In the genomic region with DNA sequence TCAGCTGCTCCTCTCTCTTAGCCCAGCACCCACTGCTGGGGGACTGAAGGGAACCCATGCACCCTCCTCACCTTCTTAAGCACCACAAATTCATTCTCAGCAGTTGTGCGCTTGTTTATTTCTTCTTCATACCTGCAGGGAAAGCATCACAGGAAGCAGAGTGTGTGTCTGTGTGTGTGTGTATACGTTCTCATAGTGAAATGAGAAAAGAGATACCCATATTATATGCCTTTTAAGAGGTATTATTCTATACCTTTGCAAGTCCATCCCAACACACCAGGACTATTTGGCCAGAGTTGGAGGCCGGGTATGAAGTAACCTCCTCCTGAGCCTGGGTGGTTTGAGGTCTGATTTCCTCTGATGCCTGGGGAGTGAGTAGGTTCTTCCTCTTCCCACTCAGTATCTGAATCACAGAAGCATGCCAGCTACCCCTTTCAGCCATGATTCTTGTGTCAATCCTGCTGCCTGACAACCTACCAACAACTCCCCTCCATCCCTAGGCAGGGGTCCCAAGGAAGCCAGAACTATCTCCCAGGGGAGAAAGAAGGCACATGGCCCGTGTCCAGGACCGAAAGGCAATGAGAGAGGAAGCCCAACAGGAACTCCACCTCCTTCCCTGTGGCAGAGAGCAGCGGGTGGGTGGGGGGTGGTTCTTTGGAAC, we compare ENCODE assay signal across 16 cellular contexts. TPM values are rescaled to one million over a fixed set of nuclear protein-coding genes. Genes with fewer than 3 reads are reported as not detected.
DNase-seq lines count a peak whose midpoint lies in the region; ATAC-seq lines count a peak whose summit lies in the region.
"Had no signal": no experiment of that assay in that cellular context is flagged by ENCODE, and none has a peak within 500 bp of the region (broad histone marks: within the 10 kb centered on the region; RNA-seq: fewer than 3 reads in every experiment).

No MANE protein-coding gene starts in this region.

- peak overlapping the region; percentile 21 for H3K4me3 Mint-ChIP-seq in activated naive CD8-positive, alpha-beta T cell treated with anti-CD3 and anti-CD28 coated beads, Interleukin-2, amount 10 ng/mL, durations not matched to agents 7 days and 5 days
- H3K4me3 Mint-ChIP-seq in stimulated activated naive CD8-positive, alpha-beta T cell treated with anti-CD3 and anti-CD28 coated beads, Interleukin-15, amount 100 ng/mL, for 72 hours = peak overlapping the region; percentile 40 to 56
- H3K4me3 Mint-ChIP-seq: activated B cell treated with CpG ODN at 0.5 μM for 24 hours, B cell, neural crest cell had no signal

- H3K4me1 Mint-ChIP-seq in activated naive CD8-positive, alpha-beta T cell treated with anti-CD3 and anti-CD28 coated beads, Interleukin-2, amount 10 ng/mL, durations not matched to agents 7 days and 5 days = peaks cover 32% of the 10 kb centered on the region
- peaks cover 74% of the 10 kb centered on the region for H3K4me1 Mint-ChIP-seq in stimulated activated naive CD8-positive, alpha-beta T cell treated with anti-CD3 and anti-CD28 coated beads, Interleukin-15, amount 100 ng/mL, for 72 hours
- H3K4me1 Mint-ChIP-seq: activated B cell treated with CpG ODN at 0.5 μM for 24 hours, B cell, neural crest cell had no signal

- POLR2A ChIA-PET in activated naive CD8-positive, alpha-beta T cell treated with anti-CD3 and anti-CD28 coated beads, Interleukin-2, amount 10 ng/mL, durations not matched to agents 7 days and 5 days (lab: Charles Lee) = interaction anchor here (1.1 kb wide), 1 partner anchor 15 kb away, joined by 3 read pairs; no protein-coding TSS in a partner anchor

- DNase-seq in activated naive CD4-positive, alpha-beta T cell treated with Interleukin-2 at 50 U/mL for 16 hours = peak; percentile 19
- no peak for DNase-seq in activated naive CD4-positive, alpha-beta T cell (lab: John Stamatoyannopoulos, UW)
- DNase-seq in OCI-M1 (lab: John Stamatoyannopoulos, UW) = peak; percentile 6
- DNase-seq in activated naive CD8-positive, alpha-beta T cell treated with anti-CD3 and anti-CD28 coated beads, Interleukin-2, amount 10 ng/mL, durations not matched to agents 7 days and 5 days = no peak
- no peak for DNase-seq in stimulated activated naive CD8-positive, alpha-beta T cell treated with anti-CD3 and anti-CD28 coated beads, Interleukin-15, amount 100 ng/mL, for 72 hours
- no peak for DNase-seq in NCI-H1417 (lab: John Stamatoyannopoulos, UW)
- no peak for DNase-seq in NCI-H2029 treated with DMSO at 0.1 percent for 48 hours (lab: John Stamatoyannopoulos, UW)
- DNase-seq in GOT3 (lab: John Stamatoyannopoulos, UW) = no peak
- DNase-seq: activated B cell treated with CpG ODN at 0.5 μM for 24 hours, amniotic stem cell, left colon, NCI-H1048, small intestine had no signal

- H3K27me3 Mint-ChIP-seq in activated naive CD8-positive, alpha-beta T cell treated with anti-CD3 and anti-CD28 coated beads, Interleukin-2, amount 10 ng/mL, durations not matched to agents 7 days and 5 days = peaks cover 1% of the 10 kb centered on the region
- no peaks in the 10 kb centered on the region for H3K27me3 Mint-ChIP-seq in stimulated activated naive CD8-positive, alpha-beta T cell treated with anti-CD3 and anti-CD28 coated beads, Interleukin-15, amount 100 ng/mL, for 72 hours

- no peak for ATAC-seq in activated naive CD8-positive, alpha-beta T cell treated with anti-CD3 and anti-CD28 coated beads, Interleukin-2, amount 10 ng/mL, durations not matched to agents 7 days and 5 days (ENCODE audit: low read depth)
- peak; percentile 75 for ATAC-seq in stimulated activated naive CD8-positive, alpha-beta T cell treated with anti-CD3 and anti-CD28 coated beads, Interleukin-15, amount 100 ng/mL, for 72 hours
- ATAC-seq: left colon had no signal

- no peaks in the 10 kb centered on the region for H3K9me3 Mint-ChIP-seq in activated naive CD8-positive, alpha-beta T cell treated with anti-CD3 and anti-CD28 coated beads, Interleukin-2, amount 10 ng/mL, durations not matched to agents 7 days and 5 days
- no peaks in the 10 kb centered on the region for H3K9me3 Mint-ChIP-seq in stimulated activated naive CD8-positive, alpha-beta T cell treated with anti-CD3 and anti-CD28 coated beads, Interleukin-15, amount 100 ng/mL, for 72 hours
- H3K9me3 Mint-ChIP-seq: activated B cell treated with CpG ODN at 0.5 μM for 24 hours, neural crest cell had no signal

- peak overlapping the region; percentile 57 for H3K27ac Mint-ChIP-seq in activated naive CD8-positive, alpha-beta T cell treated with anti-CD3 and anti-CD28 coated beads, Interleukin-2, amount 10 ng/mL, durations not matched to agents 7 days and 5 days
- peak overlapping the region; percentile 87 to 90 for H3K27ac Mint-ChIP-seq in stimulated activated naive CD8-positive, alpha-beta T cell treated with anti-CD3 and anti-CD28 coated beads, Interleukin-15, amount 100 ng/mL, for 72 hours
- H3K27ac Mint-ChIP-seq: activated B cell treated with CpG ODN at 0.5 μM for 24 hours, B cell had no signal

- H3K36me3 Mint-ChIP-seq in activated naive CD8-positive, alpha-beta T cell treated with anti-CD3 and anti-CD28 coated beads, Interleukin-2, amount 10 ng/mL, durations not matched to agents 7 days and 5 days = no peaks in the 10 kb centered on the region

RNA-seq across cellular contexts. Expression of gene KRT73, which starts 3.0 kb away (rescaled TPM):
- total RNA-seq in activated naive CD8-positive, alpha-beta T cell treated with anti-CD3 and anti-CD28 coated beads, Interleukin-2, amount 10 ng/mL, durations not matched to agents 7 days and 5 days = under 1 TPM; 0.42 to 0.60 TPM
- total RNA-seq: activated B cell treated with CpG ODN at 0.5 μM for 24 hours, B cell, left colon, NCI-H460, neural crest cell had no signal

RNA-seq across cellular contexts. Expression of gene KRT72, which starts 14.1 kb away (rescaled TPM):
- total RNA-seq in activated naive CD8-positive, alpha-beta T cell treated with anti-CD3 and anti-CD28 coated beads, Interleukin-2, amount 10 ng/mL, durations not matched to agents 7 days and 5 days = under 1 TPM; 0.65 to 0.67 TPM
- total RNA-seq: activated B cell treated with CpG ODN at 0.5 μM for 24 hours, B cell, left colon, NCI-H460, neural crest cell had no signal

RNA-seq across cellular contexts. Expression of gene KRT2, which starts 36.7 kb away (rescaled TPM):
- not detected for total RNA-seq in activated naive CD8-positive, alpha-beta T cell treated with anti-CD3 and anti-CD28 coated beads, Interleukin-2, amount 10 ng/mL, durations not matched to agents 7 days and 5 days
- total RNA-seq: activated B cell treated with CpG ODN at 0.5 μM for 24 hours, B cell, left colon, NCI-H460, neural crest cell had no signal

RNA-seq across cellular contexts. Expression of gene KRT74, which starts 41.7 kb away (rescaled TPM):
- not detected for total RNA-seq in activated naive CD8-positive, alpha-beta T cell treated with anti-CD3 and anti-CD28 coated beads, Interleukin-2, amount 10 ng/mL, durations not matched to agents 7 days and 5 days
- total RNA-seq: activated B cell treated with CpG ODN at 0.5 μM for 24 hours, B cell, left colon, NCI-H460, neural crest cell had no signal

Comparison
In these comparisons a context has a peak if more than half of its experiments do, and no peak if none do; other contexts are left out.
1. DNase-seq: peak in activated naive CD4-positive, alpha-beta T cell treated with Interleukin-2 at 50 U/mL for 16 hours (single experiment) and OCI-M1 (single experiment); none in activated naive CD4-positive, alpha-beta T cell (0 of 4), activated naive CD8-positive, alpha-beta T cell treated with anti-CD3 and anti-CD28 coated beads, Interleukin-2, amount 10 ng/mL, durations not matched to agents 7 days and 5 days (single experiment), stimulated activated naive CD8-positive, alpha-beta T cell treated with anti-CD3 and anti-CD28 coated beads, Interleukin-15, amount 100 ng/mL, for 72 hours (0 of 2), NCI-H1417 (0 of 3), NCI-H2029 treated with DMSO at 0.1 percent for 48 hours (single experiment) and GOT3 (single experiment).